ENCODE assay signal across 26 cellular contexts in genomic region chrX:46737462-46737861, GRCh38. TPM values are rescaled to one million over a fixed set of nuclear protein-coding genes. Genes with fewer than 3 reads are reported as not detected.
DNase-seq lines count a peak whose midpoint lies in the region; FAIRE-seq and TF ChIP-seq lines count a peak whose summit lies in the region.
"Had no signal": no experiment of that assay in that cellular context is flagged by ENCODE, and none has a peak within 500 bp of the region (broad histone marks: within the 10 kb centered on the region; RNA-seq: fewer than 3 reads in every experiment).

No MANE protein-coding gene starts in this region.

- H3K4me3 Mint-ChIP-seq in HFFc6, result peak overlapping the region; percentile 61
- H3K4me3 Mint-ChIP-seq: CD4-positive, CD25-positive, alpha-beta regulatory T cell; naive thymus-derived CD4-positive, alpha-beta T cell had no signal

- H3K4me3 ChIP-seq in bronchial epithelial cell (ENCODE audit: low read depth, low read length) (no peak overlapping the region), fibroblast of the aortic adventitia (ENCODE audit: low read depth, low read length) (no peak overlapping the region), hepatocyte (no peak overlapping the region), stomach (no peak overlapping the region)
- H3K4me3 ChIP-seq: dorsolateral prefrontal cortex, gastrocnemius medialis, left lung had no signal

- H3K4me1 ChIP-seq in hepatocyte (ENCODE audit: insufficient read depth) (no peaks in the 10 kb centered on the region), stomach (no peaks in the 10 kb centered on the region)
- H3K4me1 ChIP-seq: gastrocnemius medialis, left lung had no signal

- no peaks in the 10 kb centered on the region for H3K9me3 ChIP-seq in hepatocyte (ENCODE audit: low read depth)
- peaks cover 0 to 32% (median 17%) of the 10 kb centered on the region in 4 donors for H3K9me3 ChIP-seq in stomach

- intact Hi-C loops in stomach (cut with DNase I; ENCODE audit: low total_unique reads), result no loop called here

- H3K4me2 ChIP-seq in hepatocyte, result no peak overlapping the region

- TF ChIP-seq CTCF in AG09319 (IDR thresholded peaks at IDR 0.05; ENCODE audit: low read depth, low read length) (no peak), HFFc6 (IDR thresholded peaks at IDR 0.05) (no peak), bronchial epithelial cell (IDR thresholded peaks at IDR 0.05; ENCODE audit: insufficient read depth, low read length, severe bottlenecking) (no peak), fibroblast of the aortic adventitia (IDR thresholded peaks at IDR 0.05; ENCODE audit: insufficient read depth, low read length) (no peak), hepatocyte (IDR thresholded peaks at IDR 0.05; ENCODE audit: poor library complexity) (no peak), stomach (IDR thresholded peaks at IDR 0.05) (no peak)

- H3K27me3 ChIP-seq in bronchial epithelial cell (ENCODE audit: control insufficient read depth, insufficient read depth, low read length) (no peaks in the 10 kb centered on the region), hepatocyte (no peaks in the 10 kb centered on the region), stomach (no peaks in the 10 kb centered on the region)
- H3K27me3 ChIP-seq: gastrocnemius medialis, left lung had no signal

- no peaks in the 10 kb centered on the region for H3K79me2 ChIP-seq in hepatocyte

- FAIRE-seq in bronchial epithelial cell (lab: Jason Lieb, UNC), result no peak

- peaks cover 17% of the 10 kb centered on the region for H3K9me3 Mint-ChIP-seq in HFFc6

- H3K4me1 Mint-ChIP-seq in HFFc6 (ENCODE audit: low read depth), result peaks cover 54% of the 10 kb centered on the region

- no peaks in the 10 kb centered on the region for H4K20me1 ChIP-seq in hepatocyte (ENCODE audit: insufficient read depth, poor library complexity, severe bottlenecking)

- H3K36me3 ChIP-seq in bronchial epithelial cell (ENCODE audit: control insufficient read depth, insufficient read depth, low read length) (no peaks in the 10 kb centered on the region), hepatocyte (replicated peaks; ENCODE audit: insufficient read depth, low read depth) (no peaks in the 10 kb centered on the region), stomach (no peaks in the 10 kb centered on the region)
- H3K36me3 ChIP-seq: gastrocnemius medialis, left lung had no signal

- peaks cover 29% of the 10 kb centered on the region for H3K36me3 Mint-ChIP-seq in HFFc6 (ENCODE audit: low read depth)
- H3K36me3 Mint-ChIP-seq: CD4-positive, CD25-positive, alpha-beta regulatory T cell had no signal

- H3K9me2 ChIP-seq in hepatocyte (replicated peaks; ENCODE audit: insufficient read depth), result no peaks in the 10 kb centered on the region

- no peak overlapping the region for H2AFZ ChIP-seq in hepatocyte

- no peak overlapping the region for H3K27ac ChIP-seq in hepatocyte
- H3K27ac ChIP-seq in stomach, result no peak overlapping the region
- H3K27ac ChIP-seq: dorsolateral prefrontal cortex, gastrocnemius medialis, left lung had no signal

- WGBS in hepatocyte (ENCODE audit: low lambda C conversion rate, missing lambda C conversion rate), result 25% methylated on average over 2 of the region's 2 CpGs
- WGBS in stomach, 5 donors, result 24 to 90% (median 42%) methylated on average over 2 of the region's 2 CpGs

- peak overlapping the region; percentile 92 for H3K27ac Mint-ChIP-seq in HFFc6
- H3K27ac Mint-ChIP-seq: CD4-positive, CD25-positive, alpha-beta regulatory T cell; naive thymus-derived CD4-positive, alpha-beta T cell had no signal

- DNase-seq in AG09319 (ENCODE audit: extremely low read depth, low read depth), result peak; percentile 35
- DNase-seq in HFFc6, result peak; percentile 41
- DNase-seq in bronchial epithelial cell (ENCODE audit: low read depth), result peak; percentile 13
- peak; percentile 85 for DNase-seq in fibroblast of the aortic adventitia (ENCODE audit: low read depth)
- no peak for DNase-seq in hepatocyte (ENCODE audit: low spot score)
- no peak for DNase-seq in stomach
- DNase-seq in NCI-H774 (lab: John Stamatoyannopoulos, UW), result no peak
- DNase-seq in NCI-H2107 (lab: John Stamatoyannopoulos, UW), result no peak
- DNase-seq: ACHN; activated CD4-positive, alpha-beta T cell treated with anti-CD3 and anti-CD28 coated beads for 4 hours; activated CD8-positive, alpha-beta memory T cell treated with anti-CD3 and anti-CD28 coated beads for 24 hours; activated T-cell treated with anti-CD3 and anti-CD28 coated beads, Interleukin-2, amount 50 U/mL, for 1 hour; caudate nucleus; CD4-positive, CD25-positive, alpha-beta regulatory T cell; dorsolateral prefrontal cortex; gastrocnemius medialis; hypothalamus; Kasumi-1; left lung; naive thymus-derived CD4-positive, alpha-beta T cell; NCI-H1105; NCI-H2029 treated with DMSO at 0.1 percent for 48 hours; nucleus accumbens; OCI-M1; stimulated activated CD4-positive, alpha-beta T cell treated with anti-CD3 and anti-CD28 coated beads, Interleukin-4, amount 100 ng/mL, for 4 hours; stimulated activated naive CD4-positive, alpha-beta T cell treated with Interleukin-2 at 50 U/mL for 16 hours had no signal

- TF ChIP-seq EP300 in stomach (IDR thresholded peaks at IDR 0.05), result no peak

- TF ChIP-seq POLR2A in stomach (IDR thresholded peaks at IDR 0.05), result no peak

- no peaks in the 10 kb centered on the region; the same call in 1 of the 2 replicates for H3K27me3 Mint-ChIP-seq in HFFc6 (ENCODE audit: insufficient read depth)
- H3K27me3 Mint-ChIP-seq: CD4-positive, CD25-positive, alpha-beta regulatory T cell; naive thymus-derived CD4-positive, alpha-beta T cell had no signal

RNA-seq across cellular contexts. Expression of gene SLC9A7, which starts 21.5 kb away (rescaled TPM):
- total RNA-seq in HFFc6 (2021; fragmentation: NEBNext Ultra II Directional; extraction: Animal tissue kit (Norgen Biotek cat#: 25700)), result 10 to 100 TPM; 41.8 to 54.1 (median 45.7) TPM
- total RNA-seq in bronchial epithelial cell (8.2 and 15.0 TPM in 2 replicates), fibroblast of the aortic adventitia (ENCODE audit: low replicate concordance) (8.0 and 63.2 TPM in 2 replicates), hepatocyte (7.7 and 8.1 TPM in 2 replicates), stomach (10 to 100 TPM in 4 of 5 donors, under 1 TPM in 1; 0.29 to 25.6 (median 17.9) TPM)
- polyA plus RNA-seq in hepatocyte (2.0 and 3.6 TPM in 2 replicates), stomach (1 to 10 TPM in 2 of 3 donors, under 1 TPM in 1; 0.76 to 3.0 (median 2.2) TPM)

Comparison
In these comparisons a context has a peak if more than half of its experiments do, and no peak if none do; other contexts are left out.
1. DNase-seq: peak in AG09319 (single experiment), HFFc6 (single experiment), bronchial epithelial cell (single experiment) and fibroblast of the aortic adventitia (single experiment); none in hepatocyte (single experiment), stomach (single experiment), NCI-H774 (single experiment) and NCI-H2107 (single experiment).